ENCODE assay signal across 9 cellular contexts in the genomic region with DNA sequence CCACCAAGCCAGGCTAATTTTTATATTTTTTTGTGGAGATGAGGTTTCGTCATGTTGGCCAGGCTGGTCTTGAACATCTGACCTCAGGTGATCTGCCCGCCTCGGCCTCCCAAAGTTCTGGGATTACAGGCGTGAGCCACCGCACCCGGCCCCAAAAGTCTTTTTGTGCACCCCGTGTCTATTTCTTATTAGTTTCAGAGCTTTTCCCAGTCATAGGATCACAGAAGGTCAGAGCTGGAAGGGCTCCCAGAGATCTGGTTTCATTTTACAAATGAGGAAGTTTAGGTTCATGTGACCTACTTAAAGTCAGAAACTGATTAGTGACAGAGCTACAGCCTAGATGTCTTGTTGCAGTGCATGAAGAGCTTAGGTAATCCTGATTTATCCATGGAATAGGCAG. TPM values are rescaled to one million over a fixed set of nuclear protein-coding genes. Genes with fewer than 3 reads are reported as not detected.
DNase-seq lines count a peak whose midpoint lies in the region; ATAC-seq and TF ChIP-seq lines count a peak whose summit lies in the region.
"Had no signal": no experiment of that assay in that cellular context is flagged by ENCODE, and none has a peak within 500 bp of the region (broad histone marks: within the 10 kb centered on the region; RNA-seq: fewer than 3 reads in every experiment).

No MANE protein-coding gene starts in this region.

- no peaks in the 10 kb centered on the region for H3K27me3 ChIP-seq in ACC112 (ENCODE audit: insufficient read depth, low read length)
- no peaks in the 10 kb centered on the region for H3K27me3 ChIP-seq in KMS-11 (ENCODE audit: insufficient read depth, low read depth)
- H3K27me3 ChIP-seq: SJSA1 had no signal

- no peak for DNase-seq in activated naive CD8-positive, alpha-beta T cell treated with anti-CD3 and anti-CD28 coated beads, Interleukin-2, amount 50 U/mL, for 24 hours
- DNase-seq in mucosa of descending colon (peak in 2 of 3 donors; percentile 23 to 47), NCI-H748 (lab: John Stamatoyannopoulos, UW; ENCODE audit: unreplicated experiment) (no peak), 8988T (no peak)
- DNase-seq in activated effector memory CD4-positive, alpha-beta T cell treated with Interleukin-2 at 50 U/mL for 16 hours: no peak
- no peak for DNase-seq in activated naive CD4-positive, alpha-beta T cell treated with anti-CD3 and anti-CD28 coated beads for 36 hours

- 0 out of 2 replicates have a peak, but pooled peaks cover 4% of the 10 kb centered on the region for H3K36me3 ChIP-seq in ACC112 (ENCODE audit: insufficient read depth, low read length)
- no peaks in the 10 kb centered on the region for H3K36me3 ChIP-seq in KMS-11 (ENCODE audit: insufficient read depth)
- H3K36me3 ChIP-seq in mucosa of descending colon (ENCODE audit: low read depth): no peaks in the 10 kb centered on the region

- no peak overlapping the region; the same call in 1 of the 2 replicates for H3K9ac ChIP-seq in KMS-11

- H3K79me2 ChIP-seq in ACC112 (ENCODE audit: control insufficient read depth, insufficient read depth, low read length, unreplicated experiment) (peaks cover 30% of the 10 kb centered on the region), KMS-11 (ENCODE audit: insufficient read depth, low read depth) (peaks cover 27% of the 10 kb centered on the region)

- H3K4me2 ChIP-seq in KMS-11: peak overlapping the region; percentile 74

- H2AFZ ChIP-seq in ACC112 (ENCODE audit: low read length, unreplicated experiment): peak overlapping the region; percentile 17
- peak overlapping the region; percentile 85; the same call in 1 of the 2 replicates for H2AFZ ChIP-seq in KMS-11 (ENCODE audit: low read depth)

- H3K4me3 ChIP-seq in ACC112 (ENCODE audit: low read depth, low read length): peak overlapping the region; percentile 30; the same call in 1 of the 2 replicates
- no peak overlapping the region for H3K4me3 ChIP-seq in KMS-11 (IDR thresholded peaks at IDR 0.05; ENCODE audit: insufficient read depth, low read depth, low read length)
- H3K4me3 ChIP-seq in mucosa of descending colon: no peak overlapping the region

- H3K27me3 Mint-ChIP-seq in activated naive CD8-positive, alpha-beta T cell treated with anti-CD3 and anti-CD28 coated beads, Interleukin-2, amount 50 U/mL, for 24 hours: no peaks in the 10 kb centered on the region
- H3K27me3 Mint-ChIP-seq in activated naive CD4-positive, alpha-beta T cell treated with anti-CD3 and anti-CD28 coated beads for 36 hours (ENCODE audit: low read depth): peaks cover 7% of the 10 kb centered on the region

- H3K27ac Mint-ChIP-seq in activated naive CD8-positive, alpha-beta T cell treated with anti-CD3 and anti-CD28 coated beads, Interleukin-2, amount 50 U/mL, for 24 hours: peak overlapping the region; percentile 67
- H3K27ac Mint-ChIP-seq in activated naive CD4-positive, alpha-beta T cell treated with anti-CD3 and anti-CD28 coated beads for 36 hours: no peak overlapping the region

- no peaks in the 10 kb centered on the region for H3K9me3 ChIP-seq in mucosa of descending colon
- H3K9me3 ChIP-seq: SJSA1 had no signal

- H3K4me1 ChIP-seq in ACC112 (ENCODE audit: control insufficient read depth, insufficient read depth, low read length, unreplicated experiment) (peaks cover 29% of the 10 kb centered on the region), KMS-11 (ENCODE audit: low read depth, poor library complexity, severe bottlenecking) (peaks cover 37% of the 10 kb centered on the region), mucosa of descending colon (ENCODE audit: low read depth) (no peaks in the 10 kb centered on the region)

- H3K27ac ChIP-seq in ACC112 (ENCODE audit: low read depth, low read length) (no peak overlapping the region), KMS-11 (peak overlapping the region; percentile 94; the same call in 1 of the 2 replicates)

- no peak for ATAC-seq in activated naive CD8-positive, alpha-beta T cell treated with anti-CD3 and anti-CD28 coated beads, Interleukin-2, amount 50 U/mL, for 24 hours
- ATAC-seq in mucosa of descending colon: no peak

- no peak overlapping the region for H3K4me3 Mint-ChIP-seq in activated naive CD8-positive, alpha-beta T cell treated with anti-CD3 and anti-CD28 coated beads, Interleukin-2, amount 50 U/mL, for 24 hours
- H3K4me3 Mint-ChIP-seq in activated naive CD4-positive, alpha-beta T cell treated with anti-CD3 and anti-CD28 coated beads for 36 hours: no peak overlapping the region

- TF ChIP-seq CTCF in KMS-11 (conservative IDR thresholded peaks at IDR 0.05; ENCODE audit: low read depth, low read length) (no peak), mucosa of descending colon (IDR thresholded peaks at IDR 0.05) (no peak)

- peaks cover 37% of the 10 kb centered on the region for H3K4me1 Mint-ChIP-seq in activated naive CD8-positive, alpha-beta T cell treated with anti-CD3 and anti-CD28 coated beads, Interleukin-2, amount 50 U/mL, for 24 hours
- H3K4me1 Mint-ChIP-seq in activated naive CD4-positive, alpha-beta T cell treated with anti-CD3 and anti-CD28 coated beads for 36 hours (ENCODE audit: low read depth): peaks cover 20% of the 10 kb centered on the region

- H3K36me3 Mint-ChIP-seq in activated naive CD8-positive, alpha-beta T cell treated with anti-CD3 and anti-CD28 coated beads, Interleukin-2, amount 50 U/mL, for 24 hours (ENCODE audit: low read depth): peaks cover under 1% of the 10 kb centered on the region
- no peaks in the 10 kb centered on the region for H3K36me3 Mint-ChIP-seq in activated naive CD4-positive, alpha-beta T cell treated with anti-CD3 and anti-CD28 coated beads for 36 hours (ENCODE audit: low read depth)

- no peaks in the 10 kb centered on the region for H3K9me3 Mint-ChIP-seq in activated naive CD8-positive, alpha-beta T cell treated with anti-CD3 and anti-CD28 coated beads, Interleukin-2, amount 50 U/mL, for 24 hours
- no peaks in the 10 kb centered on the region for H3K9me3 Mint-ChIP-seq in activated naive CD4-positive, alpha-beta T cell treated with anti-CD3 and anti-CD28 coated beads for 36 hours

- intact Hi-C loops in mucosa of descending colon (cut with DNase I, micrococcal nuclease): no loop called here
- intact Hi-C loops in activated naive CD4-positive, alpha-beta T cell treated with anti-CD3 and anti-CD28 coated beads for 36 hours (cut with micrococcal nuclease): loop anchor here (5.0 to 10.0 kb wide), 2 partner anchors 572 to 620 kb away; a partner anchor contains a TSS

- CTCF ChIA-PET in activated naive CD4-positive, alpha-beta T cell treated with anti-CD3 and anti-CD28 coated beads for 36 hours (lab: Charles Lee): no interaction called here

- H4K20me1 ChIP-seq in KMS-11 (ENCODE audit: insufficient read depth): no peaks in the 10 kb centered on the region

RNA-seq across cellular contexts. Expression of a gene that starts 1.6 kb away (rescaled TPM):
- total RNA-seq in mucosa of descending colon: 10 to 100 TPM in 1 of 3 donors, 1 to 10 TPM in 2; 2.7 to 19.7 (median 6.6) TPM
- total RNA-seq in activated naive CD4-positive, alpha-beta T cell treated with anti-CD3 and anti-CD28 coated beads for 36 hours: 1 to 10 TPM; 2.6 to 3.1 TPM

Comparison
In these comparisons a context has a peak if more than half of its experiments do, and no peak if none do; other contexts are left out.
1. DNase-seq: peak in mucosa of descending colon (2 of 3); none in activated naive CD8-positive, alpha-beta T cell treated with anti-CD3 and anti-CD28 coated beads, Interleukin-2, amount 50 U/mL, for 24 hours (single experiment), NCI-H748 (single experiment), activated effector memory CD4-positive, alpha-beta T cell treated with Interleukin-2 at 50 U/mL for 16 hours (single experiment), activated naive CD4-positive, alpha-beta T cell treated with anti-CD3 and anti-CD28 coated beads for 36 hours (single experiment) and 8988T (single experiment).